Comparison of ENCODE assay signal across 15 cellular contexts in the genomic region with DNA sequence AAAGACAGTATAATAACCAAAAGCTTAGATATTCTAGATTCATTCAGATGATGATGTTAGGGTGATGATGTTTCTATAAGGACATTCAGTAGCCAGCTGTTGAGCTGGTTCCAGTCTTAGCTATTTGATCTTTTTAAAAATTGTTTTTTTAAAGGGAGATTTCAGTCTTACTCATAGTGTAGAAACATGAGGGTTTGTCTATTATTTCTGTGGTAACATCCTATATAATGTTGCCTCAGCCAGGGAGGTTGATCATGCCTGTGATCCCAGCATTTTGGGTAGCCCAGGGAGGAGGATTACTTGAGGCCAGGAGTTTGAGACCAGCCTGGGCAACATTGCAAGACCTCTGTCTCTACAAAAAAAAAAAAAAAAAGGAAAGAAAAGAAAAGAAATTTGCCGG.
DNase-seq lines count a peak whose midpoint lies in the region; ATAC-seq, FAIRE-seq and TF ChIP-seq lines count a peak whose summit lies in the region.
"Had no signal": no experiment of that assay in that cellular context is flagged by ENCODE, and none has a peak within 500 bp of the region (broad histone marks: within the 10 kb centered on the region; RNA-seq: fewer than 3 reads in every experiment).

No MANE protein-coding gene starts in this region.

- H3K4me1 ChIP-seq in astrocyte (ENCODE audit: insufficient read depth, low read length) (peaks cover 34% of the 10 kb centered on the region), left ventricle myocardium inferior (no peaks in the 10 kb centered on the region), right cardiac atrium (ENCODE audit: control insufficient read depth, insufficient read depth, low read length) (no peaks in the 10 kb centered on the region)
- H3K4me1 ChIP-seq: foreskin keratinocyte, psoas muscle had no signal

- DNase-seq in CD4-positive, alpha-beta T cell = no peak
- DNase-seq in HS-5 (ENCODE audit: low read depth) = peak; percentile 46
- DNase-seq in astrocyte (ENCODE audit: low read depth) = peak; percentile 56
- DNase-seq in natural killer cell = no peak
- DNase-seq in left ventricle myocardium inferior = no peak
- no peak for DNase-seq in right cardiac atrium
- no peak for DNase-seq in SW480 (ENCODE audit: low spot score)
- DNase-seq in Kasumi-1 (lab: John Stamatoyannopoulos, UW) = no peak
- DNase-seq: foreskin keratinocyte, NCI-H510A treated with DMSO at 0.1 percent for 48 hours, PC-3, psoas muscle had no signal

- H3K36me3 Mint-ChIP-seq in CD4-positive, alpha-beta T cell (ENCODE audit: low read depth) = peaks cover 96% of the 10 kb centered on the region
- H3K36me3 Mint-ChIP-seq in astrocyte (ENCODE audit: low read depth, unreplicated experiment) = no peaks in the 10 kb centered on the region
- H3K36me3 Mint-ChIP-seq in natural killer cell = peaks cover 9% of the 10 kb centered on the region

- WGBS in right cardiac atrium = 82% methylated on average over 1 of the region's 1 CpG

- H3K4me3 Mint-ChIP-seq in CD4-positive, alpha-beta T cell = no peak overlapping the region
- H3K4me3 Mint-ChIP-seq in astrocyte (ENCODE audit: unreplicated experiment) (no peak overlapping the region), natural killer cell (no peak overlapping the region)
- H3K4me3 Mint-ChIP-seq: CD8-positive, alpha-beta T cell; immature natural killer cell had no signal

- peak overlapping the region; percentile 30 for H3K27ac Mint-ChIP-seq in CD4-positive, alpha-beta T cell
- H3K27ac Mint-ChIP-seq in astrocyte (ENCODE audit: unreplicated experiment) (peak overlapping the region; percentile 42), natural killer cell (peak overlapping the region; percentile 76 to 82)

- no peaks in the 10 kb centered on the region for H3K9me3 ChIP-seq in CD4-positive, alpha-beta T cell (ENCODE audit: control insufficient read depth, low read length)
- H3K9me3 ChIP-seq in astrocyte (ENCODE audit: insufficient read depth, low read depth, low read length) (no peaks in the 10 kb centered on the region), left ventricle myocardium inferior (replicated peaks) (no peaks in the 10 kb centered on the region), right cardiac atrium (ENCODE audit: control insufficient read depth, low read length) (no peaks in the 10 kb centered on the region)
- H3K9me3 ChIP-seq: psoas muscle had no signal

- H3K36me3 ChIP-seq in astrocyte (ENCODE audit: insufficient read depth, low read length) (no peaks in the 10 kb centered on the region), left ventricle myocardium inferior (no peaks in the 10 kb centered on the region)

- no peak for FAIRE-seq in astrocyte (lab: Jason Lieb, UNC)
- FAIRE-seq: HepG2 had no signal

- H3K9me3 Mint-ChIP-seq in CD4-positive, alpha-beta T cell = no peaks in the 10 kb centered on the region
- H3K9me3 Mint-ChIP-seq in astrocyte (ENCODE audit: unreplicated experiment) = no peaks in the 10 kb centered on the region
- H3K9me3 Mint-ChIP-seq in natural killer cell = no peaks in the 10 kb centered on the region
- H3K9me3 Mint-ChIP-seq: CD8-positive, alpha-beta T cell; immature natural killer cell had no signal

- TF ChIP-seq CTCF in CD4-positive, alpha-beta T cell (IDR thresholded peaks at IDR 0.05) = no peak
- no peak for TF ChIP-seq CTCF in astrocyte (IDR thresholded peaks at IDR 0.05; ENCODE audit: insufficient read depth, low read depth, low read length)
- no peak for TF ChIP-seq CTCF in natural killer cell (IDR thresholded peaks at IDR 0.05)
- TF ChIP-seq CTCF in left ventricle myocardium inferior (IDR thresholded peaks at IDR 0.05; ENCODE audit: borderline replicate concordance) = no peak

- no peaks in the 10 kb centered on the region for H3K79me2 ChIP-seq in astrocyte (ENCODE audit: insufficient read depth, low read length)

- CTCF ChIA-PET in CD4-positive, alpha-beta T cell (lab: Charles Lee) = no interaction called here

- H3K27me3 ChIP-seq in CD4-positive, alpha-beta T cell (ENCODE audit: control insufficient read depth, insufficient read depth, low read length) = no peaks in the 10 kb centered on the region
- H3K27me3 ChIP-seq in astrocyte (ENCODE audit: insufficient read depth, low read length) (no peaks in the 10 kb centered on the region), left ventricle myocardium inferior (ENCODE audit: low read depth) (peaks cover 37% of the 10 kb centered on the region), right cardiac atrium (ENCODE audit: control insufficient read depth, insufficient read depth) (no peaks in the 10 kb centered on the region)

- peak overlapping the region; percentile 74 for H3K4me2 ChIP-seq in astrocyte (ENCODE audit: low read length)

- H2AFZ ChIP-seq in astrocyte (ENCODE audit: low read depth, low read length) = no peak overlapping the region

- no peaks in the 10 kb centered on the region for H3K27me3 Mint-ChIP-seq in CD4-positive, alpha-beta T cell
- H3K27me3 Mint-ChIP-seq in astrocyte (ENCODE audit: low read depth, unreplicated experiment) = peaks cover 8% of the 10 kb centered on the region
- H3K27me3 Mint-ChIP-seq in natural killer cell (ENCODE audit: low read depth in 2 of 2) = no peaks in the 10 kb centered on the region

- no peak for ATAC-seq in CD4-positive, alpha-beta T cell (ENCODE audit: poor library complexity)
- ATAC-seq in natural killer cell = no peak
- ATAC-seq in right cardiac atrium = no peak
- ATAC-seq: foreskin keratinocyte, HepG2, PC-3, psoas muscle had no signal

- H3K9ac ChIP-seq in astrocyte (ENCODE audit: low read length) = no peak overlapping the region

- H3K27ac ChIP-seq in CD4-positive, alpha-beta T cell (ENCODE audit: low read depth, low read length) = no peak overlapping the region
- peak overlapping the region; percentile 88 for H3K27ac ChIP-seq in astrocyte (ENCODE audit: low read depth, low read length)
- no peak overlapping the region for H3K27ac ChIP-seq in left ventricle myocardium inferior (replicated peaks)
- H3K27ac ChIP-seq in right cardiac atrium (ENCODE audit: low read length) = no peak overlapping the region
- H3K27ac ChIP-seq: foreskin keratinocyte, psoas muscle had no signal

- intact Hi-C loops in CD4-positive, alpha-beta T cell (cut with DNase I, micrococcal nuclease) = no loop called here
- intact Hi-C loops in natural killer cell (cut with micrococcal nuclease) (no loop called here), left ventricle myocardium inferior (cut with micrococcal nuclease) (no loop called here), right cardiac atrium (cut with DNase I) (no loop called here)

- POLR2A ChIA-PET in CD4-positive, alpha-beta T cell (lab: Charles Lee) = no interaction called here

- no peaks in the 10 kb centered on the region for H4K20me1 ChIP-seq in astrocyte (ENCODE audit: insufficient read depth, low read length)

- H3K4me3 ChIP-seq in astrocyte (ENCODE audit: insufficient read depth, low read depth, low read length) (no peak overlapping the region), left ventricle myocardium inferior (no peak overlapping the region), right cardiac atrium (ENCODE audit: low read length) (no peak overlapping the region)
- H3K4me3 ChIP-seq: psoas muscle had no signal

- peaks cover 42% of the 10 kb centered on the region for H3K4me1 Mint-ChIP-seq in CD4-positive, alpha-beta T cell (ENCODE audit: low read depth)
- peaks cover 17% of the 10 kb centered on the region for H3K4me1 Mint-ChIP-seq in astrocyte (ENCODE audit: low read depth, unreplicated experiment)
- H3K4me1 Mint-ChIP-seq in natural killer cell = peaks cover 29 to 47% of the 10 kb centered on the region in 2 donors

Comparison
In these comparisons a context has a peak if more than half of its experiments do, and no peak if none do; other contexts are left out.
1. DNase-seq: peak in HS-5 (single experiment) and astrocyte (single experiment); none in CD4-positive, alpha-beta T cell (0 of 10), natural killer cell (single experiment), left ventricle myocardium inferior (single experiment), right cardiac atrium (0 of 3), SW480 (single experiment) and Kasumi-1 (0 of 2).
2. Peak in every context shown above with its lines, with median percentiles within 50 percentile points of each other: H3K27ac Mint-ChIP-seq.